In the genomic region with DNA sequence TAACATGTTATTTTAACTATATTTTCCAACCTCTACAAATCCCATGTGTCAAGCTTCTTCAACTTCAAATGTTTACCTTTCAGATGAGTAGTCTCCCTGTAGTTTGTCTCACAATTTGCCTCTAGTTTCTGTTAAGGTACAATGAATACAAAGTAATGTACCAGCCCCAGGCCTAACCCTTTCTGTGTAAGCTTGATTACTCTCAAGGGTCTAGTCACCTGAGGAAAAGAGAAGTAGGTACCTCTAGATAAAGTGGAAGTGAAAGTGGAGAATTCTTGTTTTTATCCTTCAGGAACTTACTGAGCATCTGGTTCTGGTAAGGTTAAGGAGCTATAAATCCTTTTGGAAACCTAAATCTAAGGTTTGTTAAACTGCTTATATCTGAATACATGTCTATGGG, we compare ENCODE assay signal across 16 cellular contexts. TPM values are rescaled to one million over a fixed set of nuclear protein-coding genes. Genes with fewer than 3 reads are reported as not detected.
DNase-seq lines count a peak whose midpoint lies in the region; ATAC-seq and TF ChIP-seq lines count a peak whose summit lies in the region.
"Had no signal": no experiment of that assay in that cellular context is flagged by ENCODE, and none has a peak within 500 bp of the region (broad histone marks: within the 10 kb centered on the region; RNA-seq: fewer than 3 reads in every experiment).

A gene with protein sequence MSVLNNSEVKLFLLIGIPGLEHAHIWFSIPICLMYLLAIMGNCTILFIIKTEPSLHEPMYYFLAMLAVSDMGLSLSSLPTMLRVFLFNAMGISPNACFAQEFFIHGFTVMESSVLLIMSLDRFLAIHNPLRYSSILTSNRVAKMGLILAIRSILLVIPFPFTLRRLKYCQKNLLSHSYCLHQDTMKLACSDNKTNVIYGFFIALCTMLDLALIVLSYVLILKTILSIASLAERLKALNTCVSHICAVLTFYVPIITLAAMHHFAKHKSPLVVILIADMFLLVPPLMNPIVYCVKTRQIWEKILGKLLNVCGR (plus strand): TSS at position 300 of the 400 bp plus-strand sequence. CDS start 3,587 bp downstream, outside the sequence.

- H3K4me3 ChIP-seq in CD8-positive, alpha-beta memory T cell (ENCODE audit: low read length), result no peak within 1 kb of the TSS
- H3K4me3 ChIP-seq: HAP-1 had no signal

- no peaks in the 10 kb centered on the region for H3K36me3 ChIP-seq in CD8-positive, alpha-beta memory T cell (ENCODE audit: insufficient read depth, low read length)
- H3K36me3 ChIP-seq: BE2C, HAP-1 had no signal

- H3K27ac ChIP-seq in CD8-positive, alpha-beta memory T cell (ENCODE audit: low read depth, low read length), result no peak within 1 kb of the TSS
- H3K27ac ChIP-seq: C4-2B had no signal

- no peak within 1 kb of the TSS for H3K4me3 Mint-ChIP-seq in activated B cell treated with CpG ODN at 0.5 μM for 24 hours
- H3K4me3 Mint-ChIP-seq in stimulated activated memory B cell treated with anti-CD40 and anti-IgM and Interleukin-4, amounts not matched to agents 10 μg/mL and 1 μg/mL and 100 μg/mL, for 72 hours, result no peak within 1 kb of the TSS
- H3K4me3 Mint-ChIP-seq in CD8-positive, alpha-beta memory T cell, result no peak within 1 kb of the TSS
- H3K4me3 Mint-ChIP-seq: CD4-positive, alpha-beta memory T cell; IgD-negative memory B cell had no signal

- no peaks in the 10 kb centered on the region for H3K9me3 ChIP-seq in CD8-positive, alpha-beta memory T cell (ENCODE audit: low read length)
- H3K9me3 ChIP-seq: BE2C, HAP-1 had no signal

- no peaks in the 10 kb centered on the region for H3K9me3 Mint-ChIP-seq in activated B cell treated with CpG ODN at 0.5 μM for 24 hours
- H3K9me3 Mint-ChIP-seq in stimulated activated memory B cell treated with anti-CD40 and anti-IgM and Interleukin-4, amounts not matched to agents 10 μg/mL and 1 μg/mL and 100 μg/mL, for 72 hours, result peaks cover 3% of the 10 kb centered on the region
- H3K9me3 Mint-ChIP-seq in CD8-positive, alpha-beta memory T cell, result peaks cover 0 to 7% (median 0%) of the 10 kb centered on the region in 5 donors

- H3K27me3 Mint-ChIP-seq in activated B cell treated with CpG ODN at 0.5 μM for 24 hours, result peaks cover 3% of the 10 kb centered on the region
- H3K27me3 Mint-ChIP-seq in stimulated activated memory B cell treated with anti-CD40 and anti-IgM and Interleukin-4, amounts not matched to agents 10 μg/mL and 1 μg/mL and 100 μg/mL, for 72 hours, result peaks cover 7% of the 10 kb centered on the region
- peaks cover 0 to 2% of the 10 kb centered on the region in 2 donors for H3K27me3 Mint-ChIP-seq in CD8-positive, alpha-beta memory T cell
- H3K27me3 Mint-ChIP-seq: IgD-negative memory B cell had no signal

- no peaks in the 10 kb centered on the region for H3K4me1 ChIP-seq in CD8-positive, alpha-beta memory T cell (ENCODE audit: insufficient read depth, low read length)
- H3K4me1 ChIP-seq: BE2C, HAP-1 had no signal

- ATAC-seq in activated B cell treated with CpG ODN at 0.5 μM for 24 hours (ENCODE audit: low read depth), result peak; percentile 28
- ATAC-seq in stimulated activated memory B cell treated with anti-CD40 and anti-IgM and Interleukin-4, amounts not matched to agents 10 μg/mL and 1 μg/mL and 100 μg/mL, for 72 hours, result peak; percentile 59

- intact Hi-C loops in activated B cell treated with CpG ODN at 0.5 μM for 24 hours (cut with micrococcal nuclease), result no loop called here

- H3K36me3 Mint-ChIP-seq in activated B cell treated with CpG ODN at 0.5 μM for 24 hours (ENCODE audit: low read depth), result no peaks in the 10 kb centered on the region
- H3K36me3 Mint-ChIP-seq in stimulated activated memory B cell treated with anti-CD40 and anti-IgM and Interleukin-4, amounts not matched to agents 10 μg/mL and 1 μg/mL and 100 μg/mL, for 72 hours, result peaks cover under 1% of the 10 kb centered on the region
- no peaks in the 10 kb centered on the region for H3K36me3 Mint-ChIP-seq in CD8-positive, alpha-beta memory T cell
- H3K36me3 Mint-ChIP-seq: CD4-positive, alpha-beta memory T cell; IgD-negative memory B cell had no signal

- peaks cover 7% of the 10 kb centered on the region for H3K4me1 Mint-ChIP-seq in activated B cell treated with CpG ODN at 0.5 μM for 24 hours
- H3K4me1 Mint-ChIP-seq in stimulated activated memory B cell treated with anti-CD40 and anti-IgM and Interleukin-4, amounts not matched to agents 10 μg/mL and 1 μg/mL and 100 μg/mL, for 72 hours, result peaks cover 8% of the 10 kb centered on the region
- no peaks in the 10 kb centered on the region for H3K4me1 Mint-ChIP-seq in CD8-positive, alpha-beta memory T cell
- H3K4me1 Mint-ChIP-seq: CD4-positive, alpha-beta memory T cell had no signal

- POLR2A ChIA-PET in activated B cell treated with CpG ODN at 0.5 μM for 24 hours (lab: Charles Lee), result no interaction called here
- POLR2A ChIA-PET in CD8-positive, alpha-beta memory T cell (lab: Charles Lee), result no interaction called here

- CTCF ChIA-PET in activated B cell treated with CpG ODN at 0.5 μM for 24 hours (lab: Charles Lee), result no interaction called here
- CTCF ChIA-PET in CD8-positive, alpha-beta memory T cell (lab: Charles Lee), result no interaction called here

- H3K27me3 ChIP-seq in CD8-positive, alpha-beta memory T cell (ENCODE audit: insufficient read depth, low read length, poor library complexity, severe bottlenecking), result no peaks in the 10 kb centered on the region
- H3K27me3 ChIP-seq: BE2C had no signal

- H3K27ac Mint-ChIP-seq in activated B cell treated with CpG ODN at 0.5 μM for 24 hours, result no peak within 1 kb of the TSS
- H3K27ac Mint-ChIP-seq in stimulated activated memory B cell treated with anti-CD40 and anti-IgM and Interleukin-4, amounts not matched to agents 10 μg/mL and 1 μg/mL and 100 μg/mL, for 72 hours, result no peak within 1 kb of the TSS
- H3K27ac Mint-ChIP-seq in CD8-positive, alpha-beta memory T cell, result no peak within 1 kb of the TSS
- H3K27ac Mint-ChIP-seq: CD4-positive, alpha-beta memory T cell; IgD-negative memory B cell had no signal

- DNase-seq in DMS53 (lab: John Stamatoyannopoulos, UW) (peak; percentile 64), DMS79 treated with DMSO at 0.1 percent for 48 hours (lab: John Stamatoyannopoulos, UW) (peak; percentile 42), activated B cell treated with CpG ODN at 0.5 μM for 24 hours (no peak), NCI-H2196 (lab: John Stamatoyannopoulos, UW; ENCODE audit: unreplicated experiment) (no peak), EL (no peak)
- no peak for DNase-seq in CD8-positive, alpha-beta memory T cell
- DNase-seq: BE2C; CD4-positive, alpha-beta memory T cell; COR-L47; DMS153 had no signal

- no peak for TF ChIP-seq CTCF in activated B cell treated with CpG ODN at 0.5 μM for 24 hours (IDR thresholded peaks at IDR 0.05)

RNA-seq across cellular contexts. Expression of the gene that starts here (rescaled TPM):
- total RNA-seq in activated B cell treated with CpG ODN at 0.5 μM for 24 hours, result not detected in 2 replicates
- not detected for total RNA-seq in CD8-positive, alpha-beta memory T cell
- polyA plus RNA-seq in CD8-positive, alpha-beta memory T cell, result not detected
- total RNA-seq: CD4-positive, alpha-beta memory T cell; H1; HT1080 had no signal
- polyA plus RNA-seq: CD4-positive, alpha-beta memory T cell; H1; IgD-negative memory B cell had no signal

Comparison
In these comparisons a context has a peak if more than half of its experiments do, and no peak if none do; other contexts are left out.
1. Peak in ATAC-seq in activated B cell treated with CpG ODN at 0.5 μM for 24 hours; RNA of the gene not detected or under 1 TPM.
2. DNase-seq: peak in DMS53 (single experiment) and DMS79 treated with DMSO at 0.1 percent for 48 hours (single experiment); none in activated B cell treated with CpG ODN at 0.5 μM for 24 hours (single experiment), NCI-H2196 (single experiment), EL (single experiment) and CD8-positive, alpha-beta memory T cell (0 of 5).